ENCODE assay signal across 9 cellular contexts in the genomic region with DNA sequence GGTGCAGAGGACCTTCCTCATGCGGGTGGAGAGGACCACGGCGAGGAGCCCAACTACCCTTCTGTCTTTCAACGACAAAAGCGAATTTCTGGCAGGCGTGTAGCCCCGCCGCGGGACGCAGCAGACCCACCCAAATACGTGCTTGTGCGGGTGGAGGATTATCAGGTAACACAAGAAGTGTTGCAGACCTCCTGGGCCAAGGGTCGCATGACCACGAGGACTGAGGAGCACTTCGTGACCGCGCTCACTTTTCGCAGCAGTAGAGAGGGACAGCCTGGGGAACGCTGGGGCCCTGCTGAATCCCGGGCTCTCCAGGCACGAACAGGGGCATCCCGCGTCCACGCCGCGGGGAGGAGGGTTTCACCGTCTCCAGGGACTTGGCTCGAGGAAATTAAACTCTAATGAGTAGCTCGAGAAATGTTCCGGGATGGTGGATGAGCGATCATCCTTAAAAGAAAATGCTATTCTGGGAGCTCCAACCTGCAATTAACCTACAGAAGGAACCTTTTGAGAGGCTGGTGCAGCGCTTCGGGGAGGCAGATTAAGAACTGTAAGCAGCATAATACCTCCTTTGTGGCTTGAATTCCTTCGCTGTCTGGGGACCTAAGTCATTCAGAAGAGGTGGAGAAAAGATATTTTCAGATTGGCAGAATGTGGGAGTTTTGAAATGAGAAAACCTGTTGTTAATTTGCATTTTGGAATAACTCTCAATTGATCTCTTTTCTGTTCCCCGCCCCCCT. TPM values are rescaled to one million over a fixed set of nuclear protein-coding genes. Genes with fewer than 3 reads are reported as not detected.
DNase-seq lines count a peak whose midpoint lies in the region; ATAC-seq and TF ChIP-seq lines count a peak whose summit lies in the region.
"Had no signal": no experiment of that assay in that cellular context is flagged by ENCODE, and none has a peak within 500 bp of the region (broad histone marks: within the 10 kb centered on the region; RNA-seq: fewer than 3 reads in every experiment).

No MANE protein-coding gene starts in this region.

- H3K23ac ChIP-seq in mesendoderm (ENCODE audit: low read length) = peak overlapping the region; percentile 83

- no peak overlapping the region for H2BK15ac ChIP-seq in mesendoderm (replicated peaks; ENCODE audit: low read depth)

- H3K9me3 ChIP-seq in aorta (ENCODE audit: control insufficient read depth, low read length) = no peaks in the 10 kb centered on the region

- H3K18ac ChIP-seq in mesendoderm (ENCODE audit: low read length) = no peak overlapping the region

- no peak overlapping the region for H2BK5ac ChIP-seq in mesendoderm (ENCODE audit: low read length)

- intact Hi-C loops in dorsolateral prefrontal cortex (cut with DNase I) (no loop called here), aorta (cut with DNase I) (no loop called here)

- DNase-seq in OCI-M1 (lab: John Stamatoyannopoulos, UW) (peak; percentile 82), dorsolateral prefrontal cortex (no peak), mesendoderm (peak; percentile 55), aorta (no peak), NOMO-1 treated with dmso at 0.1 percent for 144 hours (lab: John Stamatoyannopoulos, UW; ENCODE audit: unreplicated experiment) (no peak)

- H4K5ac ChIP-seq in mesendoderm (ENCODE audit: low read length) = no peak overlapping the region

- no peak overlapping the region for H2BK120ac ChIP-seq in mesendoderm (ENCODE audit: low read depth, low read length)

- peak; percentile 25 for ATAC-seq in GM18508 (IDR thresholded peaks at IDR 0.05; ENCODE audit: insufficient read depth, unreplicated experiment)
- ATAC-seq in HG02938 (IDR thresholded peaks at IDR 0.05; ENCODE audit: unreplicated experiment) = peak; percentile 31
- ATAC-seq in aorta (ENCODE audit: low FRiP score) = peak; percentile 46

- H4K8ac ChIP-seq in mesendoderm (ENCODE audit: low read depth, low read length) = no peak overlapping the region

- peak overlapping the region; percentile 62 for H2AFZ ChIP-seq in ACC112 (ENCODE audit: low read length, unreplicated experiment)

- H3K4me1 ChIP-seq in ACC112 (ENCODE audit: control insufficient read depth, insufficient read depth, low read length, unreplicated experiment) (peaks cover 26% of the 10 kb centered on the region), mesendoderm (ENCODE audit: control insufficient read depth, low read depth, low read length) (peaks cover 2% of the 10 kb centered on the region), aorta (ENCODE audit: control insufficient read depth in 1 of 2, insufficient read depth in 2 of 2, low read length in 2 of 2) (no peaks in the 10 kb centered on the region)

- peak overlapping the region; percentile 34 for H3K56ac ChIP-seq in mesendoderm (ENCODE audit: low read length)

- H3K27ac ChIP-seq in ACC112 (ENCODE audit: low read depth, low read length) (no peak overlapping the region), dorsolateral prefrontal cortex (no peak overlapping the region), mesendoderm (ENCODE audit: low read depth, low read length) (no peak overlapping the region), aorta (ENCODE audit: low read depth in 1 of 2, low read length in 2 of 2) (no peak overlapping the region)

- no peak overlapping the region for H3K4ac ChIP-seq in mesendoderm (ENCODE audit: low read depth, low read length)

- H2AK5ac ChIP-seq in mesendoderm (ENCODE audit: low read length) = no peak overlapping the region

- no peak for TF ChIP-seq CTCF in dorsolateral prefrontal cortex (IDR thresholded peaks at IDR 0.05 in 54 of 56, conservative IDR thresholded peaks at IDR 0.05 in 2 of 56; ENCODE audit: low read depth in 1 of 56, partially characterized antibody in 56 of 56)

- peak overlapping the region; percentile 16 for H3K9ac ChIP-seq in mesendoderm (ENCODE audit: low read length)

- H3K79me1 ChIP-seq in mesendoderm (ENCODE audit: low read length) = no peaks in the 10 kb centered on the region

- H3K4me2 ChIP-seq in mesendoderm (ENCODE audit: low read length) = peak overlapping the region; percentile 66

- H3K36me3 ChIP-seq in ACC112 (ENCODE audit: insufficient read depth, low read length) = no peaks in the 10 kb centered on the region
- no peaks in the 10 kb centered on the region for H3K36me3 ChIP-seq in mesendoderm (ENCODE audit: control insufficient read depth, insufficient read depth, low read length)
- H3K36me3 ChIP-seq in aorta (ENCODE audit: control insufficient read depth in 1 of 2, insufficient read depth in 2 of 2, low read length in 1 of 2) = no peaks in the 10 kb centered on the region

- H3K27me3 ChIP-seq in ACC112 (ENCODE audit: insufficient read depth, low read length) (0 out of 2 replicates have a peak, but pooled peaks cover 3% of the 10 kb centered on the region), dorsolateral prefrontal cortex (peaks cover 0 to 55% (median 34%) of the 10 kb centered on the region in 45 donors), mesendoderm (ENCODE audit: insufficient read depth, low read length, poor library complexity) (no peaks in the 10 kb centered on the region), aorta (ENCODE audit: control insufficient read depth in 1 of 2, insufficient read depth in 2 of 2, low read length in 1 of 2) (no peaks in the 10 kb centered on the region)

- H3K4me3 ChIP-seq in ACC112 (ENCODE audit: low read depth, low read length) = peak overlapping the region; percentile 81
- peak overlapping the region; percentile 8 to 72 (median 47) for H3K4me3 ChIP-seq in dorsolateral prefrontal cortex
- H3K4me3 ChIP-seq in mesendoderm (ENCODE audit: low read length) = peak overlapping the region; percentile 1
- H3K4me3 ChIP-seq in aorta (ENCODE audit: low read length in 2 of 2) = peak overlapping the region; percentile 16 to 22

- WGBS in mesendoderm (ENCODE audit: extremely low coverage, insufficient coverage, low lambda C conversion rate) = no CpG with 5 or more reads among the region's 35 CpGs
- 1 to 2% methylated on average over 35 of the region's 35 CpGs for WGBS in aorta, 2 donors

- H3K79me2 ChIP-seq in ACC112 (ENCODE audit: control insufficient read depth, insufficient read depth, low read length, unreplicated experiment) = no peaks in the 10 kb centered on the region
- H3K79me2 ChIP-seq in mesendoderm (ENCODE audit: control insufficient read depth, insufficient read depth, low read length) = no peaks in the 10 kb centered on the region

RNA-seq across cellular contexts. Expression of a gene that starts 0.8 kb away (rescaled TPM):
- 1 to 10 TPM in 32 of 120 experiments, under 1 TPM in 32, not detected in 56; 0.28 to 6.1 (median 1.0) TPM for total RNA-seq in dorsolateral prefrontal cortex
- polyA plus RNA-seq in mesendoderm (2013, experiment 1 of 2) = 0.95 TPM
- 1.1 TPM for polyA plus RNA-seq in mesendoderm (2013, experiment 2 of 2)
- 1 to 10 TPM; 1.6 to 9.6 TPM for total RNA-seq in aorta
- not detected for polyA plus RNA-seq in aorta

RNA-seq across cellular contexts. Expression of a gene that starts 51.6 kb away (rescaled TPM):
- total RNA-seq in dorsolateral prefrontal cortex = not detected
- polyA plus RNA-seq in mesendoderm (2013, experiment 1 of 2) = not detected
- polyA plus RNA-seq in mesendoderm (2013, experiment 2 of 2) = not detected
- not detected for total RNA-seq in aorta
- not detected for polyA plus RNA-seq in aorta
- total RNA-seq: glomerular endothelial cell had no signal

Comparison
In these comparisons a context has a peak if more than half of its experiments do, and no peak if none do; other contexts are left out.
1. H3K4me3 ChIP-seq: peak in every context shown above with its lines; median percentile 81 in ACC112; 47 in dorsolateral prefrontal cortex; 19 in aorta; 1 in mesendoderm.
2. DNase-seq: peak in OCI-M1 (single experiment) and mesendoderm (single experiment); none in dorsolateral prefrontal cortex (0 of 10), aorta (0 of 2) and NOMO-1 treated with dmso at 0.1 percent for 144 hours (single experiment).
3. Peak in every context shown above with its lines, with median percentiles within 50 percentile points of each other: ATAC-seq.